ENCODE assay signal across 8 cellular contexts in the genomic region with DNA sequence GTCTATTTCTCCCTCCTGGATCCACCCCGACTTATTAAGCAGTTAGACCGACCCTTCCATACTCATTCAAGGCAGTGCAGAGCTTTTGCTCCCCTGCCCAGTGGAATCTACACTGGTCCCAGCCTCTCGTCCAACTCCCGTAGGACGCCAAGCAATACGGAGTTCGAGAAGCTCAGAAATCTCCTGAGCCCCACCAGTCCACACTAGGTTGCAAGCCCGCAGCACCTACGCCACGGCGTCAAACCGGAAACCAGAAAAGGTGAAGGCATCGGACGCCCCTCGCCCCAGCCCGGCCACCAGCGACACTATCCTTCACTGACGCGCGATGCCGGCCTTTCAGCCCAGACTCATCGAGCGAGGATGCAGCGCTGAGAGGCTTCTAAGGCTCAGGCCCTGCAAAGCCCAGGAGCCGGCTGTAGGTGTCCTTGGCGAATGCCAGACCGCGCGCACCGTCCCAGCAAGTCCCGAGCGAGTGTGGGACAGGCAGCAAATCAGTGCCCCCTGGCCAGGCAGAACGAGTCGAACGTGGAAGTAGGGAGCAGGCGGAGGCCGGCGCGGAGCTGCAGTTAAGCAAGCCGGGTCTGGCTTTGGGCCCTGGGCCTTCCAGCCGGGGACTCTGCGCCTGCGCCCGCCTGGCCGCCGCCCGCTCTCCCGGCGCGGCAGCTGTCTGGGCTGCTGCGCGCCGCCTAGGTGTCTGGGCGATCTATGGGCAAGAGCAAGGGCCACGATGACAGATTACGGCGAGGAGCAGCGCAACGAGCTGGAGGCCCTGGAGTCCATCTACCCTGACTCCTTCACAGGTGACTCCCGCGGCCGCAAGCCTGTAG. TPM values are rescaled to one million over a fixed set of nuclear protein-coding genes. Genes with fewer than 3 reads are reported as not detected.
A peak's percentile ranks its signal among the peaks of the same experiment; 100 is the strongest.
DNase-seq lines count a peak whose midpoint lies in the region; ATAC-seq and TF ChIP-seq lines count a peak whose summit lies in the region.

A gene with protein sequence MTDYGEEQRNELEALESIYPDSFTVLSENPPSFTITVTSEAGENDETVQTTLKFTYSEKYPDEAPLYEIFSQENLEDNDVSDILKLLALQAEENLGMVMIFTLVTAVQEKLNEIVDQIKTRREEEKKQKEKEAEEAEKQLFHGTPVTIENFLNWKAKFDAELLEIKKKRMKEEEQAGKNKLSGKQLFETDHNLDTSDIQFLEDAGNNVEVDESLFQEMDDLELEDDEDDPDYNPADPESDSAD (plus strand): TSS at position 649 of the 827 bp plus-strand sequence. CDS start 79 bp downstream, at position 728.

- H3K27ac ChIP-seq in SU-DHL-6 (ENCODE audit: low read depth, low read length), result peak within 1 kb of the TSS; percentile 78
- peak within 1 kb of the TSS; percentile 24 to 79 for H3K27ac ChIP-seq in ovary
- H3K27ac ChIP-seq in thyroid gland, result peak within 1 kb of the TSS; percentile 76 to 88 (median 83)

- peak within 1 kb of the TSS; percentile 75 for H3K9ac ChIP-seq in SU-DHL-6 (ENCODE audit: low read length)

- no peaks in the 10 kb centered on the region for H3K9me2 ChIP-seq in SU-DHL-6 (replicated peaks; ENCODE audit: insufficient read depth, low read length)

- POLR2A ChIA-PET in activated naive CD8-positive, alpha-beta T cell treated with anti-CD3 and anti-CD28 coated beads, Interleukin-2, amount 10 ng/mL, durations not matched to agents 7 days and 5 days (lab: Charles Lee), result interaction anchor here (0.6 to 3.5 kb wide), 14 partner anchors 8 to 470 kb away, joined by 3 to 40 read pairs (median 4); a partner anchor contains a TSS

- no peak for TF ChIP-seq EP300 in ovary (IDR thresholded peaks at IDR 0.05)

- H3F3A ChIP-seq in SU-DHL-6 (ENCODE audit: insufficient read depth), result peaks cover 4% of the 10 kb centered on the region; the same call in 1 of the 2 replicates

- H3K27ac Mint-ChIP-seq in activated naive CD8-positive, alpha-beta T cell treated with anti-CD3 and anti-CD28 coated beads, Interleukin-2, amount 10 ng/mL, durations not matched to agents 7 days and 5 days, result peak within 1 kb of the TSS; percentile 98

- H2AFZ ChIP-seq in SU-DHL-6 (ENCODE audit: low read depth, low read length, severe bottlenecking), result peak within 1 kb of the TSS; percentile 67

- H3K36me3 Mint-ChIP-seq in activated naive CD8-positive, alpha-beta T cell treated with anti-CD3 and anti-CD28 coated beads, Interleukin-2, amount 10 ng/mL, durations not matched to agents 7 days and 5 days, result peaks cover 13% of the 10 kb centered on the region

- no peaks in the 10 kb centered on the region for H3K9me3 Mint-ChIP-seq in activated naive CD8-positive, alpha-beta T cell treated with anti-CD3 and anti-CD28 coated beads, Interleukin-2, amount 10 ng/mL, durations not matched to agents 7 days and 5 days

- peaks cover 40% of the 10 kb centered on the region for H3K79me2 ChIP-seq in SU-DHL-6 (ENCODE audit: insufficient read depth, low read length)

- ATAC-seq in HG02678 (IDR thresholded peaks at IDR 0.05; ENCODE audit: unreplicated experiment), result peak; percentile 93
- ATAC-seq in activated naive CD8-positive, alpha-beta T cell treated with anti-CD3 and anti-CD28 coated beads, Interleukin-2, amount 10 ng/mL, durations not matched to agents 7 days and 5 days (ENCODE audit: low read depth), result peak; percentile 93

- TF ChIP-seq POLR2A in ovary (IDR thresholded peaks at IDR 0.05) (peak; percentile 67), thyroid gland (IDR thresholded peaks at IDR 0.05) (peak in 1 of 2 donors; percentile 80)

- H3K4me3 Mint-ChIP-seq in activated naive CD8-positive, alpha-beta T cell treated with anti-CD3 and anti-CD28 coated beads, Interleukin-2, amount 10 ng/mL, durations not matched to agents 7 days and 5 days, result peak within 1 kb of the TSS; percentile 97

- DNase-seq in GM12865 (ENCODE audit: low read depth) (peak; percentile 100), NCI-H128 (lab: John Stamatoyannopoulos, UW; ENCODE audit: unreplicated experiment) (peak; percentile 90), head of caudate nucleus (peak; percentile 95 to 100 (median 99)), ovary (peak; percentile 97 to 99 (median 98)), thyroid gland (peak; percentile 99)
- peak; percentile 95 for DNase-seq in activated naive CD8-positive, alpha-beta T cell treated with anti-CD3 and anti-CD28 coated beads, Interleukin-2, amount 10 ng/mL, durations not matched to agents 7 days and 5 days

- intact Hi-C loops in head of caudate nucleus (cut with DNase I), result no loop called here
- intact Hi-C loops in ovary (cut with DNase I), result no loop called here
- intact Hi-C loops in thyroid gland (cut with DNase I), result no loop called here

- no peaks in the 10 kb centered on the region for H3K27me3 Mint-ChIP-seq in activated naive CD8-positive, alpha-beta T cell treated with anti-CD3 and anti-CD28 coated beads, Interleukin-2, amount 10 ng/mL, durations not matched to agents 7 days and 5 days

- TF ChIP-seq CTCF in GM12865 (IDR thresholded peaks at IDR 0.05; ENCODE audit: insufficient read depth, low read depth, low read length, missing control alignments) (no peak), SU-DHL-6 (IDR thresholded peaks at IDR 0.05; ENCODE audit: insufficient read depth, low read length, poor library complexity, severe bottlenecking) (no peak), ovary (IDR thresholded peaks at IDR 0.05) (no peak), thyroid gland (IDR thresholded peaks at IDR 0.05) (peak in 2 of 6 experiments; percentile 26)

- H3K27me3 ChIP-seq in SU-DHL-6 (ENCODE audit: low read length) (no peaks in the 10 kb centered on the region), ovary (no peaks in the 10 kb centered on the region), thyroid gland (no peaks in the 10 kb centered on the region)

- 0 to 1% (median 0%) methylated on average over 54 to 62 of the region's 62 CpGs for WGBS in ovary, 3 donors
- 0% methylated on average over 10 to 27 of the region's 62 CpGs for WGBS in thyroid gland, 2 donors

- H3K9me3 ChIP-seq in SU-DHL-6 (ENCODE audit: insufficient read depth, low read length) (no peaks in the 10 kb centered on the region), ovary (no peaks in the 10 kb centered on the region), thyroid gland (no peaks in the 10 kb centered on the region)

- H3K36me3 ChIP-seq in SU-DHL-6 (ENCODE audit: low read length) (no peaks in the 10 kb centered on the region; the same call in 1 of the 2 replicates), ovary (no peaks in the 10 kb centered on the region), thyroid gland (no peaks in the 10 kb centered on the region)

- peaks cover 27% of the 10 kb centered on the region for H3K4me1 Mint-ChIP-seq in activated naive CD8-positive, alpha-beta T cell treated with anti-CD3 and anti-CD28 coated beads, Interleukin-2, amount 10 ng/mL, durations not matched to agents 7 days and 5 days

- peak within 1 kb of the TSS; percentile 96 for H3K4me3 ChIP-seq in GM12865 (ENCODE audit: low read depth, low read length)
- peak within 1 kb of the TSS; percentile 82 for H3K4me3 ChIP-seq in SU-DHL-6 (ENCODE audit: insufficient read depth, low read length, poor library complexity, severe bottlenecking)
- H3K4me3 ChIP-seq in ovary, result peak within 1 kb of the TSS; percentile 62
- H3K4me3 ChIP-seq in thyroid gland (replicated peaks in 1 of 3), result peak within 1 kb of the TSS; percentile 29 to 77 (median 71)

- peaks cover 2% of the 10 kb centered on the region for H3K4me1 ChIP-seq in ovary (ENCODE audit: insufficient read depth)
- H3K4me1 ChIP-seq in thyroid gland, result peaks cover 18 to 19% of the 10 kb centered on the region in 2 donors

- H4K20me1 ChIP-seq in SU-DHL-6 (ENCODE audit: low read depth, low read length), result no peaks in the 10 kb centered on the region

- peak within 1 kb of the TSS; percentile 87 for H3K4me2 ChIP-seq in SU-DHL-6 (ENCODE audit: low read depth, low read length, poor library complexity, severe bottlenecking)

RNA-seq across cellular contexts. Expression of the gene that starts here (rescaled TPM):
- total RNA-seq in activated naive CD8-positive, alpha-beta T cell treated with anti-CD3 and anti-CD28 coated beads, Interleukin-2, amount 10 ng/mL, durations not matched to agents 7 days and 5 days, result 10 to 100 TPM; 33.2 to 36.6 TPM
- total RNA-seq in ovary (10 to 100 TPM; 36.5 to 53.0 (median 48.8) TPM), thyroid gland (10 to 100 TPM; 42.0 to 71.2 (median 48.5) TPM)
- 10 to 100 TPM; 56.8 to 82.2 TPM for polyA plus RNA-seq in ovary

Comparison
In these comparisons a context has a peak if more than half of its experiments do, and no peak if none do; other contexts are left out.
1. Peak in every context shown above with its lines: DNase-seq, ATAC-seq, H3K4me3 ChIP-seq and H3K27ac ChIP-seq.